Comparison of ENCODE assay signal across 8 cellular contexts in the genomic region with DNA sequence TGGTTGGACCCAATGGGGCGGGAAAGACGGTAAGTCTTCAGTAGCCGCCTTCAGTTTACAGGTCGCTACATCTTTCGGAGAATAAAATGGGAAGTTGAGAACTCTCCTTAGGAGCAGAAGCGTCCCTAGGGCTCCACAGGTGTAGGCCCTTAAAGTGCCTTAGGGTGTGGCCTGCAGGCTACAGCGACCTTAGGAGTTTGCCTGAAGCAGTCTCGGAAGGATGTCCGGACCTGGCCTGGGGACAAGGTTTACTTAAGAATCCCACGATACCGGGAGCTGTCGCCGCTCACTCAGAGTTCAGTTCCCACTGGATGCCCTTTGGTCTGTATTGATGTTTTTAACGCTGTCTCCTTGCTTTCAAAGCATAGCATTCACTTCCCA. TPM values are rescaled to one million over a fixed set of nuclear protein-coding genes. Genes with fewer than 3 reads are reported as not detected.
DNase-seq lines count a peak whose midpoint lies in the region; ATAC-seq and TF ChIP-seq lines count a peak whose summit lies in the region.

No MANE protein-coding gene starts in this region.

- H3K4me3 ChIP-seq in BJ (ENCODE audit: low read depth, low read length), result peak overlapping the region; percentile 79
- peak overlapping the region; percentile 75 to 80 for H3K4me3 ChIP-seq in cardiac fibroblast (replicated peaks in 1 of 2; ENCODE audit: low read depth in 2 of 2, low read length in 2 of 2)

- TF ChIP-seq CTCF in BJ (IDR thresholded peaks at IDR 0.05; ENCODE audit: insufficient read depth, low read depth, low read length), result no peak
- TF ChIP-seq CTCF in cardiac fibroblast (IDR thresholded peaks at IDR 0.05; ENCODE audit: low read depth, low read length), result no peak

- H3K27me3 ChIP-seq in BJ (ENCODE audit: control insufficient read depth, insufficient read depth, low read length), result no peaks in the 10 kb centered on the region

- ATAC-seq in GM18867 (IDR thresholded peaks at IDR 0.05; ENCODE audit: unreplicated experiment), result peak; percentile 24
- peak; percentile 39 for ATAC-seq in HG03354 (IDR thresholded peaks at IDR 0.05; ENCODE audit: poor library complexity, severe bottlenecking, unreplicated experiment)
- ATAC-seq in GM21390 (IDR thresholded peaks at IDR 0.05; ENCODE audit: unreplicated experiment), result no peak

- peak; percentile 2 for DNase-seq in BJ (ENCODE audit: low read depth)
- DNase-seq in SKM-1 (lab: John Stamatoyannopoulos, UW; ENCODE audit: unreplicated experiment), result peak; percentile 42
- DNase-seq in cardiac fibroblast (ENCODE audit: low read depth in 2 of 2), result peak; percentile 33 to 47
- peak; percentile 71 for DNase-seq in left kidney (ENCODE audit: low read depth, low spot score)
- peak; percentile 41 for DNase-seq in stimulated activated CD4-positive, alpha-beta T cell treated with anti-CD3 and anti-CD28 coated beads, Interleukin-4, amount 100 ng/mL, for 24 hours

- H3K36me3 ChIP-seq in BJ (ENCODE audit: control insufficient read depth, insufficient read depth, low read length), result peaks cover 3% of the 10 kb centered on the region

- CTCF ChIA-PET in BJ (lab: Yijun Ruan, JAX), result interaction anchor here (0.6 to 1.7 kb wide), 3 partner anchors 30 to 103 kb away, joined by 3 to 6 read pairs (median 4); no protein-coding TSS in a partner anchor

- POLR2A ChIA-PET in BJ (lab: Charles Lee), result no interaction called here

RNA-seq across cellular contexts. Expression of a gene that starts 0.6 kb away (rescaled TPM):
- 9.7 and 17.8 TPM in 2 replicates for polyA plus RNA-seq in BJ (2011; rRNA removed)
- 24.0 and 25.6 TPM in 2 replicates for polyA minus RNA-seq in BJ (2011; rRNA and poly(A)+ RNA removed)

RNA-seq across cellular contexts. Expression of a gene that starts 14.1 kb away (rescaled TPM):
- not detected in 2 replicates for polyA plus RNA-seq in BJ (2011; rRNA removed)
- polyA minus RNA-seq in BJ (2011; rRNA and poly(A)+ RNA removed), result not detected in 2 replicates

Comparison
In these comparisons a context has a peak if more than half of its experiments do, and no peak if none do; other contexts are left out.
1. DNase-seq: peak in every context shown above with its lines; median percentile 71 in left kidney; 42 in SKM-1; 41 in stimulated activated CD4-positive, alpha-beta T cell treated with anti-CD3 and anti-CD28 coated beads, Interleukin-4, amount 100 ng/mL, for 24 hours; 40 in cardiac fibroblast; 2 in BJ.